Comparison of ENCODE assay signal across 13 cellular contexts in genomic region chr19:6729573-6730152, GRCh38. TPM values are rescaled to one million over a fixed set of nuclear protein-coding genes. Genes with fewer than 3 reads are reported as not detected.
DNase-seq lines count a peak whose midpoint lies in the region; ATAC-seq, FAIRE-seq and TF ChIP-seq lines count a peak whose summit lies in the region.
"Had no signal": no experiment of that assay in that cellular context is flagged by ENCODE, and none has a peak within 500 bp of the region (broad histone marks: within the 10 kb centered on the region; RNA-seq: fewer than 3 reads in every experiment).

No MANE protein-coding gene starts in this region.

- 0 out of 2 replicates have a peak, but pooled peaks cover 2% of the 10 kb centered on the region for H4K20me1 ChIP-seq in GM23338 (replicated peaks; ENCODE audit: insufficient read depth)
- no peaks in the 10 kb centered on the region for H4K20me1 ChIP-seq in endothelial cell of umbilical vein (replicated peaks; ENCODE audit: control insufficient read depth, extremely low read depth, insufficient read depth, low read length)
- H4K20me1 ChIP-seq in osteoblast (ENCODE audit: insufficient read depth, low read length), result no peaks in the 10 kb centered on the region

- no TSS peak for BruUV-seq in endothelial cell of umbilical vein (replicated peaks; lab: Mats Ljungman, UMichigan)

- CTCF ChIA-PET in endothelial cell of umbilical vein (lab: Charles Lee), result no interaction called here
- CTCF ChIA-PET in activated CD8-positive, alpha-beta T cell treated with anti-CD3 and anti-CD28 coated beads, Interleukin-2, amount 10 ng/mL, durations not matched to agents 7 days and 5 days (lab: Charles Lee), result no interaction called here

- H3K4me1 ChIP-seq in GM23338 (ENCODE audit: insufficient read depth) (peaks cover 9% of the 10 kb centered on the region; the same call in 1 of the 2 replicates), endothelial cell of umbilical vein (ENCODE audit: control insufficient read depth, extremely low read depth, insufficient read depth, low read length) (peaks cover 9% of the 10 kb centered on the region), osteoblast (ENCODE audit: insufficient read depth, low read length) (no peaks in the 10 kb centered on the region)

- no peak overlapping the region for H2AFZ ChIP-seq in GM23338
- no peak overlapping the region for H2AFZ ChIP-seq in endothelial cell of umbilical vein (ENCODE audit: low read depth, low read length)
- H2AFZ ChIP-seq in osteoblast (ENCODE audit: low read length), result no peak overlapping the region

- no peaks in the 10 kb centered on the region for H3K79me2 ChIP-seq in GM23338 (replicated peaks; ENCODE audit: insufficient read depth)
- no peaks in the 10 kb centered on the region for H3K79me2 ChIP-seq in endothelial cell of umbilical vein (ENCODE audit: control insufficient read depth, insufficient read depth, low read length)
- H3K79me2 ChIP-seq in osteoblast (ENCODE audit: insufficient read depth, low read length), result no peaks in the 10 kb centered on the region

- dilution Hi-C loops in endothelial cell of umbilical vein (cut with MboI; ENCODE audit: extremely low pct_ligation_motif_present, low sequenced_read_pairs), result no loop called here

- H3K9me1 ChIP-seq in endothelial cell of umbilical vein (replicated peaks; ENCODE audit: control insufficient read depth, extremely low read depth, insufficient read depth, low read length), result no peaks in the 10 kb centered on the region

- no peak for TF ChIP-seq POLR2A in endothelial cell of umbilical vein (IDR thresholded peaks at IDR 0.05; ENCODE audit: low read depth, low read length)

- POLR2A ChIA-PET in endothelial cell of umbilical vein (lab: Charles Lee), result no interaction called here
- POLR2A ChIA-PET in activated CD8-positive, alpha-beta T cell treated with anti-CD3 and anti-CD28 coated beads, Interleukin-2, amount 10 ng/mL, durations not matched to agents 7 days and 5 days (lab: Charles Lee), result no interaction called here

- H3K27ac Mint-ChIP-seq in GM23338, result no peak overlapping the region
- H3K27ac Mint-ChIP-seq in activated CD8-positive, alpha-beta T cell treated with anti-CD3 and anti-CD28 coated beads, Interleukin-2, amount 10 ng/mL, durations not matched to agents 7 days and 5 days, result no peak overlapping the region
- H3K27ac Mint-ChIP-seq: activated naive CD4-positive, alpha-beta T cell treated with anti-CD3 and anti-CD28 coated beads for 36 hours had no signal

- intact Hi-C loops in endothelial cell of umbilical vein (cut with micrococcal nuclease), result loop anchor here (10.0 kb wide), 2 partner anchors 55 to 305 kb away; partner anchors contain the start of genes KHSRP and TNFSF14

- ATAC-seq in GM23338, result no peak
- no peak for ATAC-seq in activated CD8-positive, alpha-beta T cell treated with anti-CD3 and anti-CD28 coated beads, Interleukin-2, amount 10 ng/mL, durations not matched to agents 7 days and 5 days
- ATAC-seq in HG02938 (IDR thresholded peaks at IDR 0.05; ENCODE audit: unreplicated experiment), result no peak

- H3K4me2 ChIP-seq in GM23338 (peak overlapping the region; percentile 72), endothelial cell of umbilical vein (ENCODE audit: insufficient read depth, low read length) (no peak overlapping the region), osteoblast (ENCODE audit: insufficient read depth, low read length) (no peak overlapping the region)

- no peaks in the 10 kb centered on the region for H3K27me3 ChIP-seq in GM23338 (ENCODE audit: insufficient read depth)
- no peaks in the 10 kb centered on the region for H3K27me3 ChIP-seq in endothelial cell of umbilical vein (ENCODE audit: control insufficient read depth in 2 of 2, insufficient read depth in 2 of 2, low read length in 2 of 2)
- H3K27me3 ChIP-seq in osteoblast (ENCODE audit: insufficient read depth, low read length), result no peaks in the 10 kb centered on the region
- H3K27me3 ChIP-seq: dorsolateral prefrontal cortex had no signal

- H3K4me3 ChIP-seq in GM23338 (peak overlapping the region; percentile 46; the same call in 1 of the 2 replicates), endothelial cell of umbilical vein (replicated peaks in 1 of 3; ENCODE audit: insufficient read depth in 1 of 3, low read depth in 1 of 3, low read length in 3 of 3) (no peak overlapping the region), osteoblast (ENCODE audit: insufficient read depth, low read length) (no peak overlapping the region)
- H3K4me3 ChIP-seq: heart right ventricle had no signal

- TF ChIP-seq CTCF in GM23338 (conservative IDR thresholded peaks at IDR 0.05; ENCODE audit: low read depth in 2 of 2), result no peak
- no peak for TF ChIP-seq CTCF in endothelial cell of umbilical vein (IDR thresholded peaks at IDR 0.05; ENCODE audit: extremely low read depth in 1 of 2, insufficient read depth in 1 of 2, low read depth in 1 of 2, low read length in 2 of 2)
- no peak for TF ChIP-seq CTCF in osteoblast (IDR thresholded peaks at IDR 0.05; ENCODE audit: extremely low read depth, low read depth, low read length)

- no peaks in the 10 kb centered on the region for H3K9me3 ChIP-seq in endothelial cell of umbilical vein (replicated peaks; ENCODE audit: control insufficient read depth, insufficient read depth, low read length)
- no peaks in the 10 kb centered on the region for H3K9me3 ChIP-seq in osteoblast (ENCODE audit: low read depth, low read length)
- H3K9me3 ChIP-seq: heart right ventricle had no signal

- H3K27me3 Mint-ChIP-seq in GM23338 (ENCODE audit: insufficient read depth, low read depth, poor library complexity), result peaks cover 5% of the 10 kb centered on the region
- no peaks in the 10 kb centered on the region for H3K27me3 Mint-ChIP-seq in activated CD8-positive, alpha-beta T cell treated with anti-CD3 and anti-CD28 coated beads, Interleukin-2, amount 10 ng/mL, durations not matched to agents 7 days and 5 days (ENCODE audit: low read depth)

- peaks cover 4% of the 10 kb centered on the region; the same call in 2 of the 3 replicates for H3K4me1 Mint-ChIP-seq in GM23338
- H3K4me1 Mint-ChIP-seq in activated CD8-positive, alpha-beta T cell treated with anti-CD3 and anti-CD28 coated beads, Interleukin-2, amount 10 ng/mL, durations not matched to agents 7 days and 5 days (ENCODE audit: low read depth), result peaks cover 22% of the 10 kb centered on the region

- H3K9me2 ChIP-seq in GM23338 (ENCODE audit: insufficient read depth), result no peaks in the 10 kb centered on the region

- peak overlapping the region; percentile 66 for H3K27ac ChIP-seq in GM23338 (ENCODE audit: low read depth)
- H3K27ac ChIP-seq in endothelial cell of umbilical vein (ENCODE audit: insufficient read depth, low read depth, low read length), result peak overlapping the region; percentile 3
- no peak overlapping the region for H3K27ac ChIP-seq in osteoblast (ENCODE audit: low read depth, low read length)

- H3K9me3 Mint-ChIP-seq in GM23338, result peaks cover 3% of the 10 kb centered on the region; the same call in 2 of the 3 replicates
- H3K9me3 Mint-ChIP-seq in activated CD8-positive, alpha-beta T cell treated with anti-CD3 and anti-CD28 coated beads, Interleukin-2, amount 10 ng/mL, durations not matched to agents 7 days and 5 days (ENCODE audit: insufficient read depth), result no peaks in the 10 kb centered on the region
- H3K9me3 Mint-ChIP-seq: activated naive CD4-positive, alpha-beta T cell treated with anti-CD3 and anti-CD28 coated beads for 36 hours had no signal

- H3K36me3 ChIP-seq in GM23338 (ENCODE audit: insufficient read depth) (no peaks in the 10 kb centered on the region), endothelial cell of umbilical vein (ENCODE audit: control insufficient read depth in 2 of 2, extremely low read depth in 1 of 2, insufficient read depth in 2 of 2, low read length in 2 of 2) (peaks cover 0 to 5% of the 10 kb centered on the region in 2 experiments), osteoblast (ENCODE audit: insufficient read depth, low read length) (no peaks in the 10 kb centered on the region)

- no peak for DNase-seq in GM23338 (ENCODE audit: low spot score)
- no peak for DNase-seq in endothelial cell of umbilical vein (ENCODE audit: low read depth, low spot score)
- peak; percentile 83 for DNase-seq in osteoblast (ENCODE audit: insufficient read length, low spot score, missing footprints)
- no peak for DNase-seq in activated CD8-positive, alpha-beta T cell treated with anti-CD3 and anti-CD28 coated beads, Interleukin-2, amount 10 ng/mL, durations not matched to agents 7 days and 5 days
- no peak for DNase-seq in activated naive CD4-positive, alpha-beta T cell treated with Interleukin-2 at 50 U/mL for 16 hours
- DNase-seq: heart right ventricle; NCI-H1417; NK-92 treated with Interleukin-12 subunit alpha and Interleukin-12 subunit beta, amount 100 ng/mL, for 24 hours; trophoblast cell had no signal

- peaks cover 10% of the 10 kb centered on the region; the same call in 2 of the 3 replicates for H3K36me3 Mint-ChIP-seq in GM23338 (ENCODE audit: low read depth)
- peaks cover 27% of the 10 kb centered on the region for H3K36me3 Mint-ChIP-seq in activated CD8-positive, alpha-beta T cell treated with anti-CD3 and anti-CD28 coated beads, Interleukin-2, amount 10 ng/mL, durations not matched to agents 7 days and 5 days (ENCODE audit: low read depth)

- H3F3A ChIP-seq in GM23338 (replicated peaks; ENCODE audit: low read depth), result no peaks in the 10 kb centered on the region

- no peak overlapping the region for H3K9ac ChIP-seq in endothelial cell of umbilical vein (replicated peaks; ENCODE audit: extremely low read depth, insufficient read depth, low read length)

- H3K4me3 Mint-ChIP-seq in GM23338, result no peak overlapping the region
- H3K4me3 Mint-ChIP-seq in activated CD8-positive, alpha-beta T cell treated with anti-CD3 and anti-CD28 coated beads, Interleukin-2, amount 10 ng/mL, durations not matched to agents 7 days and 5 days, result no peak overlapping the region
- H3K4me3 Mint-ChIP-seq: activated naive CD4-positive, alpha-beta T cell treated with anti-CD3 and anti-CD28 coated beads for 36 hours had no signal

- FAIRE-seq in endothelial cell of umbilical vein (lab: Jason Lieb, UNC), result no peak

RNA-seq across cellular contexts. Expression of gene GPR108, which starts 7.7 kb away (rescaled TPM):
- total RNA-seq in GM23338 (2014; rRNA removed; shearing (Covaris generic)), result 42.6 and 57.9 TPM in 2 replicates
- 44.8 and 45.9 TPM in 2 replicates for polyA plus RNA-seq in GM23338 (2016; fragmentation: Nextera tagmentation; extraction: Ambion mirVana)
- total RNA-seq in endothelial cell of umbilical vein, result 52.6 and 68.5 TPM in 2 replicates
- polyA plus RNA-seq in endothelial cell of umbilical vein, result 76.0 and 80.2 TPM in 2 replicates
- polyA plus RNA-seq in endothelial cell of umbilical vein (2011; cell fraction: cytosol; rRNA removed), result 50.5 and 54.3 TPM in 2 replicates
- 127 and 161 TPM in 2 replicates for polyA plus RNA-seq in endothelial cell of umbilical vein (2011; cell fraction: nucleus; rRNA removed)
- 46.1 and 52.6 TPM in 2 replicates for polyA plus RNA-seq in endothelial cell of umbilical vein (2012)
- 64.8 and 67.1 TPM in 2 replicates for polyA minus RNA-seq in endothelial cell of umbilical vein
- polyA minus RNA-seq in endothelial cell of umbilical vein (2011; cell fraction: cytosol; rRNA and poly(A)+ RNA removed), result 35.6 TPM
- 23.1 and 35.2 TPM in 2 replicates for polyA minus RNA-seq in endothelial cell of umbilical vein (2011; cell fraction: nucleus; rRNA and poly(A)+ RNA removed)
- 42.3 and 52.2 TPM in 2 replicates for total RNA-seq in osteoblast
- 10 to 100 TPM; 76.7 to 85.6 TPM for total RNA-seq in activated CD8-positive, alpha-beta T cell treated with anti-CD3 and anti-CD28 coated beads, Interleukin-2, amount 10 ng/mL, durations not matched to agents 7 days and 5 days

RNA-seq across cellular contexts. Expression of gene C3, which starts 9.2 kb away (rescaled TPM):
- total RNA-seq in GM23338 (2014; rRNA removed; shearing (Covaris generic)), result 4.8 and 17.7 TPM in 2 replicates
- polyA plus RNA-seq in GM23338 (2016; fragmentation: Nextera tagmentation; extraction: Ambion mirVana) (5.1 and 7.5 TPM in 2 replicates), endothelial cell of umbilical vein (0.08 and 0.23 TPM in 2 replicates)
- total RNA-seq in endothelial cell of umbilical vein (not detected in 2 replicates), osteoblast (5.0 and 14.1 TPM in 2 replicates)
- 0.34 TPM in 1 of 2 replicates, not detected in the other for polyA plus RNA-seq in endothelial cell of umbilical vein (2011; cell fraction: cytosol; rRNA removed)
- 0.26 and 0.50 TPM in 2 replicates for polyA plus RNA-seq in endothelial cell of umbilical vein (2011; cell fraction: nucleus; rRNA removed)
- polyA plus RNA-seq in endothelial cell of umbilical vein (2012), result 0.61 and 1.5 TPM in 2 replicates
- 1.3 and 8.9 TPM in 2 replicates for polyA minus RNA-seq in endothelial cell of umbilical vein
- polyA minus RNA-seq in endothelial cell of umbilical vein (2011; cell fraction: cytosol; rRNA and poly(A)+ RNA removed), result 159 TPM
- polyA minus RNA-seq in endothelial cell of umbilical vein (2011; cell fraction: nucleus; rRNA and poly(A)+ RNA removed), result 10.0 and 10.7 TPM in 2 replicates
- total RNA-seq in activated CD8-positive, alpha-beta T cell treated with anti-CD3 and anti-CD28 coated beads, Interleukin-2, amount 10 ng/mL, durations not matched to agents 7 days and 5 days, result 1 to 10 TPM in 1 of 2 experiments, under 1 TPM in 1; 0.52 to 1.2 TPM

RNA-seq across cellular contexts. Expression of gene TRIP10, which starts 9.8 kb away (rescaled TPM):
- 46.2 and 56.8 TPM in 2 replicates for total RNA-seq in GM23338 (2014; rRNA removed; shearing (Covaris generic))
- polyA plus RNA-seq in GM23338 (2016; fragmentation: Nextera tagmentation; extraction: Ambion mirVana) (65.4 and 68.5 TPM in 2 replicates), endothelial cell of umbilical vein (26.3 and 28.4 TPM in 2 replicates)
- total RNA-seq in endothelial cell of umbilical vein (65.7 and 69.3 TPM in 2 replicates), osteoblast (32.4 and 36.2 TPM in 2 replicates)
- polyA plus RNA-seq in endothelial cell of umbilical vein (2011; cell fraction: cytosol; rRNA removed), result 36.2 and 40.0 TPM in 2 replicates
- 175 and 176 TPM in 2 replicates for polyA plus RNA-seq in endothelial cell of umbilical vein (2011; cell fraction: nucleus; rRNA removed)
- 80.6 and 95.7 TPM in 2 replicates for polyA plus RNA-seq in endothelial cell of umbilical vein (2012)
- polyA minus RNA-seq in endothelial cell of umbilical vein, result 21.6 and 38.2 TPM in 2 replicates
- polyA minus RNA-seq in endothelial cell of umbilical vein (2011; cell fraction: cytosol; rRNA and poly(A)+ RNA removed), result 22.0 TPM
- polyA minus RNA-seq in endothelial cell of umbilical vein (2011; cell fraction: nucleus; rRNA and poly(A)+ RNA removed), result 16.5 and 20.3 TPM in 2 replicates
- 10 to 100 TPM; 13.9 to 15.2 TPM for total RNA-seq in activated CD8-positive, alpha-beta T cell treated with anti-CD3 and anti-CD28 coated beads, Interleukin-2, amount 10 ng/mL, durations not matched to agents 7 days and 5 days

RNA-seq across cellular contexts. Expression of gene SH2D3A, which starts 37.6 kb away (rescaled TPM):
- total RNA-seq in GM23338 (2014; rRNA removed; shearing (Covaris generic)), result 25.6 and 38.4 TPM in 2 replicates
- 20.7 and 24.6 TPM in 2 replicates for polyA plus RNA-seq in GM23338 (2016; fragmentation: Nextera tagmentation; extraction: Ambion mirVana)
- 0.53 TPM in 1 of 2 replicates, not detected in the other for total RNA-seq in endothelial cell of umbilical vein
- polyA plus RNA-seq in endothelial cell of umbilical vein, result 0.04 and 0.06 TPM in 2 replicates
- polyA plus RNA-seq in endothelial cell of umbilical vein (2011; cell fraction: cytosol; rRNA removed), result 0.07 and 0.08 TPM in 2 replicates
- 0.40 and 0.45 TPM in 2 replicates for polyA plus RNA-seq in endothelial cell of umbilical vein (2011; cell fraction: nucleus; rRNA removed)
- polyA plus RNA-seq in endothelial cell of umbilical vein (2012), result 0.37 and 0.41 TPM in 2 replicates
- polyA minus RNA-seq in endothelial cell of umbilical vein, result 1.1 TPM in 1 of 2 replicates, not detected in the other
- 11.0 TPM for polyA minus RNA-seq in endothelial cell of umbilical vein (2011; cell fraction: cytosol; rRNA and poly(A)+ RNA removed)
- not detected in 2 replicates for polyA minus RNA-seq in endothelial cell of umbilical vein (2011; cell fraction: nucleus; rRNA and poly(A)+ RNA removed)
- not detected in 2 replicates for total RNA-seq in osteoblast
- 10 to 100 TPM; 28.2 to 28.5 TPM for total RNA-seq in activated CD8-positive, alpha-beta T cell treated with anti-CD3 and anti-CD28 coated beads, Interleukin-2, amount 10 ng/mL, durations not matched to agents 7 days and 5 days
- total RNA-seq: myocyte had no signal

RNA-seq across cellular contexts. Expression of gene VAV1, which starts 42.8 kb away (rescaled TPM):
- total RNA-seq in GM23338 (2014; rRNA removed; shearing (Covaris generic)), result 1.7 and 1.8 TPM in 2 replicates
- polyA plus RNA-seq in GM23338 (2016; fragmentation: Nextera tagmentation; extraction: Ambion mirVana) (0.82 and 1.0 TPM in 2 replicates), endothelial cell of umbilical vein (not detected in 2 replicates)
- total RNA-seq in endothelial cell of umbilical vein (not detected in 2 replicates), osteoblast (0.36 TPM in 1 of 2 replicates, not detected in the other)
- not detected in 2 replicates for polyA plus RNA-seq in endothelial cell of umbilical vein (2011; cell fraction: cytosol; rRNA removed)
- polyA plus RNA-seq in endothelial cell of umbilical vein (2011; cell fraction: nucleus; rRNA removed), result not detected in 2 replicates
- not detected in 2 replicates for polyA plus RNA-seq in endothelial cell of umbilical vein (2012)
- polyA minus RNA-seq in endothelial cell of umbilical vein, result 0.23 TPM in 1 of 2 replicates, not detected in the other
- polyA minus RNA-seq in endothelial cell of umbilical vein (2011; cell fraction: cytosol; rRNA and poly(A)+ RNA removed), result not detected
- not detected in 2 replicates for polyA minus RNA-seq in endothelial cell of umbilical vein (2011; cell fraction: nucleus; rRNA and poly(A)+ RNA removed)
- total RNA-seq in activated CD8-positive, alpha-beta T cell treated with anti-CD3 and anti-CD28 coated beads, Interleukin-2, amount 10 ng/mL, durations not matched to agents 7 days and 5 days, result 100 to 1,000 TPM; 122 to 125 TPM
- total RNA-seq: myocyte had no signal
